Comparison of ENCODE assay signal across 10 cellular contexts in genomic region chr1:224747578-224747977, GRCh38.
DNase-seq lines count a peak whose midpoint lies in the region; ATAC-seq lines count a peak whose summit lies in the region.
"Had no signal": no experiment of that assay in that cellular context is flagged by ENCODE, and none has a peak within 500 bp of the region (broad histone marks: within the 10 kb centered on the region; RNA-seq: fewer than 3 reads in every experiment).

No MANE protein-coding gene starts in this region.

- H3K36me3 Mint-ChIP-seq in activated T-cell treated with anti-CD3 and anti-CD28 coated beads, Interleukin-2, amount 50 U/mL, for 4 hours (ENCODE audit: insufficient read depth), result peaks cover 2% of the 10 kb centered on the region
- no peaks in the 10 kb centered on the region for H3K36me3 Mint-ChIP-seq in stimulated activated effector memory CD8-positive, alpha-beta T cell treated with anti-CD3 and anti-CD28 coated beads, Interleukin-12 subunit alpha, Interleukin-12 subunit beta, amount 100 ng/mL, for 72 hours
- H3K36me3 Mint-ChIP-seq: activated naive CD4-positive, alpha-beta T cell treated with anti-CD3 and anti-CD28 coated beads, Interleukin-2, amount 50 U/mL, for 24 hours; IgD-negative memory B cell had no signal

- peaks cover 29% of the 10 kb centered on the region for H3K27me3 Mint-ChIP-seq in activated T-cell treated with anti-CD3 and anti-CD28 coated beads, Interleukin-2, amount 50 U/mL, for 4 hours (ENCODE audit: low read depth)

- in situ Hi-C loops in SK-MEL-5 (cut with HindIII; ENCODE audit: low pct_unique_long_range_greater_than_20kb, low sequenced_read_pairs), result no loop called here

- ATAC-seq in activated T-cell treated with anti-CD3 and anti-CD28 coated beads, Interleukin-2, amount 50 U/mL, for 4 hours, result no peak
- ATAC-seq in HG03103 (IDR thresholded peaks at IDR 0.05; ENCODE audit: low read depth, unreplicated experiment), result peak; percentile 62
- peak; percentile 33 for ATAC-seq in stimulated activated effector memory CD8-positive, alpha-beta T cell treated with anti-CD3 and anti-CD28 coated beads, Interleukin-12 subunit alpha, Interleukin-12 subunit beta, amount 100 ng/mL, for 72 hours

- H3K9me3 Mint-ChIP-seq in activated T-cell treated with anti-CD3 and anti-CD28 coated beads, Interleukin-2, amount 50 U/mL, for 4 hours, result no peaks in the 10 kb centered on the region
- no peaks in the 10 kb centered on the region for H3K9me3 Mint-ChIP-seq in stimulated activated effector memory CD8-positive, alpha-beta T cell treated with anti-CD3 and anti-CD28 coated beads, Interleukin-12 subunit alpha, Interleukin-12 subunit beta, amount 100 ng/mL, for 72 hours
- H3K9me3 Mint-ChIP-seq: activated naive CD4-positive, alpha-beta T cell treated with anti-CD3 and anti-CD28 coated beads, Interleukin-2, amount 50 U/mL, for 24 hours had no signal

- DNase-seq in activated T-cell treated with anti-CD3 and anti-CD28 coated beads for 48 hours (ENCODE audit: low read depth), result peak; percentile 11
- DNase-seq in activated T-cell treated with anti-CD3 and anti-CD28 coated beads, Interleukin-2, amount 50 U/mL, for 4 hours, result no peak
- DNase-seq in SK-MEL-5 (ENCODE audit: low read depth, low spot score), result peak; percentile 35
- no peak for DNase-seq in stimulated activated effector memory CD8-positive, alpha-beta T cell treated with anti-CD3 and anti-CD28 coated beads, Interleukin-12 subunit alpha, Interleukin-12 subunit beta, amount 100 ng/mL, for 72 hours (ENCODE audit: low spot score in 2 of 2)
- no peak for DNase-seq in anterior cingulate cortex (lab: John Stamatoyannopoulos, UW)
- DNase-seq in globus pallidus (ENCODE audit: low spot score), result no peak
- no peak for DNase-seq in mucosa of gallbladder (ENCODE audit: low spot score)

- H3K27ac Mint-ChIP-seq in stimulated activated effector memory CD8-positive, alpha-beta T cell treated with anti-CD3 and anti-CD28 coated beads, Interleukin-12 subunit alpha, Interleukin-12 subunit beta, amount 100 ng/mL, for 72 hours, result no peak overlapping the region
- H3K27ac Mint-ChIP-seq: activated naive CD4-positive, alpha-beta T cell treated with anti-CD3 and anti-CD28 coated beads, Interleukin-2, amount 50 U/mL, for 24 hours; IgD-negative memory B cell had no signal

- peaks cover 17% of the 10 kb centered on the region for H3K4me1 Mint-ChIP-seq in activated T-cell treated with anti-CD3 and anti-CD28 coated beads, Interleukin-2, amount 50 U/mL, for 4 hours (ENCODE audit: low read depth)
- H3K4me1 Mint-ChIP-seq in stimulated activated effector memory CD8-positive, alpha-beta T cell treated with anti-CD3 and anti-CD28 coated beads, Interleukin-12 subunit alpha, Interleukin-12 subunit beta, amount 100 ng/mL, for 72 hours, result no peaks in the 10 kb centered on the region
- H3K4me1 Mint-ChIP-seq: activated naive CD4-positive, alpha-beta T cell treated with anti-CD3 and anti-CD28 coated beads, Interleukin-2, amount 50 U/mL, for 24 hours had no signal

- H3K4me3 Mint-ChIP-seq in activated T-cell treated with anti-CD3 and anti-CD28 coated beads, Interleukin-2, amount 50 U/mL, for 4 hours, result no peak overlapping the region
- no peak overlapping the region for H3K4me3 Mint-ChIP-seq in stimulated activated effector memory CD8-positive, alpha-beta T cell treated with anti-CD3 and anti-CD28 coated beads, Interleukin-12 subunit alpha, Interleukin-12 subunit beta, amount 100 ng/mL, for 72 hours
- H3K4me3 Mint-ChIP-seq: activated naive CD4-positive, alpha-beta T cell treated with anti-CD3 and anti-CD28 coated beads, Interleukin-2, amount 50 U/mL, for 24 hours; IgD-negative memory B cell had no signal

Comparison
In these comparisons a context has a peak if more than half of its experiments do, and no peak if none do; other contexts are left out.
1. DNase-seq: peak in activated T-cell treated with anti-CD3 and anti-CD28 coated beads for 48 hours (single experiment) and SK-MEL-5 (single experiment); none in activated T-cell treated with anti-CD3 and anti-CD28 coated beads, Interleukin-2, amount 50 U/mL, for 4 hours (single experiment), stimulated activated effector memory CD8-positive, alpha-beta T cell treated with anti-CD3 and anti-CD28 coated beads, Interleukin-12 subunit alpha, Interleukin-12 subunit beta, amount 100 ng/mL, for 72 hours (0 of 2), anterior cingulate cortex (0 of 58), globus pallidus (single experiment) and mucosa of gallbladder (single experiment).
2. ATAC-seq: peak in HG03103 (single experiment) and stimulated activated effector memory CD8-positive, alpha-beta T cell treated with anti-CD3 and anti-CD28 coated beads, Interleukin-12 subunit alpha, Interleukin-12 subunit beta, amount 100 ng/mL, for 72 hours (single experiment); none in activated T-cell treated with anti-CD3 and anti-CD28 coated beads, Interleukin-2, amount 50 U/mL, for 4 hours (0 of 2).